8 cellular contexts compared by ENCODE assay signal in genomic region chr21:33948951-33949444, GRCh38. TPM values are rescaled to one million over a fixed set of nuclear protein-coding genes. Genes with fewer than 3 reads are reported as not detected.
A peak's percentile ranks its signal among the peaks of the same experiment; 100 is the strongest.
DNase-seq lines count a peak whose midpoint lies in the region; ATAC-seq and TF ChIP-seq lines count a peak whose summit lies in the region.

No MANE protein-coding gene starts in this region.

- WGBS in body of pancreas, 2 donors = 81 to 82% methylated on average over 9 of the region's 9 CpGs

- H3K27ac ChIP-seq in AG04450 (ENCODE audit: low read depth, low read length) = peak overlapping the region; percentile 89
- H3K27ac ChIP-seq in HL-60 (replicated peaks) = peak overlapping the region; percentile 75
- H3K27ac ChIP-seq in body of pancreas = peak overlapping the region in 3 of 4 donors; percentile 67 to 75 (median 73)

- H3K4me1 Mint-ChIP-seq in natural killer cell treated with Interleukin-12 subunit alpha and Interleukin-12 subunit beta and Interleukin-15 and Interleukin-18, amount 100 ng/mL, for 72 hours (ENCODE audit: low read depth in 2 of 2) = peaks cover 64 to 70% of the 10 kb centered on the region in 2 donors

- no peak for TF ChIP-seq CTCF in AG04450 (IDR thresholded peaks at IDR 0.05; ENCODE audit: low read depth, low read length)
- TF ChIP-seq CTCF in HL-60 (IDR thresholded peaks at IDR 0.05; ENCODE audit: insufficient read depth, low read length) = no peak
- no peak for TF ChIP-seq CTCF in body of pancreas (IDR thresholded peaks at IDR 0.05)

- peak overlapping the region; percentile 81 for H3K4me3 Mint-ChIP-seq in natural killer cell treated with Interleukin-12 subunit alpha and Interleukin-12 subunit beta and Interleukin-15 and Interleukin-18, amount 100 ng/mL, for 72 hours

- H3K9me3 Mint-ChIP-seq in natural killer cell treated with Interleukin-12 subunit alpha and Interleukin-12 subunit beta and Interleukin-15 and Interleukin-18, amount 100 ng/mL, for 72 hours = no peaks in the 10 kb centered on the region

- POLR2A ChIA-PET in AG04450 (lab: Yijun Ruan, JAX) = no interaction called here

- intact Hi-C loops in body of pancreas (cut with DNase I) (no loop called here), posterior cingulate gyrus (cut with DNase I) (no loop called here)

- ATAC-seq in body of pancreas (no peak), HG02763 (IDR thresholded peaks at IDR 0.05; ENCODE audit: unreplicated experiment) (no peak), GM21528 (IDR thresholded peaks at IDR 0.05; ENCODE audit: low FRiP score, unreplicated experiment) (no peak), GM21619 (IDR thresholded peaks at IDR 0.05; ENCODE audit: unreplicated experiment) (no peak)
- no peak for ATAC-seq in natural killer cell treated with Interleukin-12 subunit alpha and Interleukin-12 subunit beta and Interleukin-15 and Interleukin-18, amount 100 ng/mL, for 72 hours

- peaks cover 15% of the 10 kb centered on the region for H3K4me1 ChIP-seq in body of pancreas

- peak overlapping the region; percentile 93 to 95 for H3K27ac Mint-ChIP-seq in natural killer cell treated with Interleukin-12 subunit alpha and Interleukin-12 subunit beta and Interleukin-15 and Interleukin-18, amount 100 ng/mL, for 72 hours

- TF ChIP-seq POLR2A in body of pancreas (IDR thresholded peaks at IDR 0.05) = no peak

- CTCF ChIA-PET in AG04450 (lab: Charles Lee) = interaction anchor here (0.6 to 1.3 kb wide), 2 partner anchors 25 to 231 kb away, joined by 3 read pairs; no protein-coding TSS in a partner anchor

- H3K36me3 ChIP-seq in body of pancreas (replicated peaks in 1 of 2; ENCODE audit: insufficient read depth in 1 of 2, low read depth in 2 of 2) = no peaks in the 10 kb centered on the region

- H3K36me3 Mint-ChIP-seq in natural killer cell treated with Interleukin-12 subunit alpha and Interleukin-12 subunit beta and Interleukin-15 and Interleukin-18, amount 100 ng/mL, for 72 hours = peaks cover 7% of the 10 kb centered on the region

- no peaks in the 10 kb centered on the region for H3K9me3 ChIP-seq in AG04450 (ENCODE audit: control insufficient read depth, insufficient read depth, low read length)
- H3K9me3 ChIP-seq in body of pancreas = no peaks in the 10 kb centered on the region

- H3K4me3 ChIP-seq in AG04450 (ENCODE audit: low read depth, low read length) = no peak overlapping the region
- no peak overlapping the region for H3K4me3 ChIP-seq in HL-60 (replicated peaks; ENCODE audit: insufficient read depth, low read length)
- H3K4me3 ChIP-seq in body of pancreas = no peak overlapping the region

- H3K27me3 ChIP-seq in AG04450 (ENCODE audit: control insufficient read depth, insufficient read depth, low read length) (no peaks in the 10 kb centered on the region), HL-60 (ENCODE audit: insufficient read depth, poor library complexity, severe bottlenecking) (no peaks in the 10 kb centered on the region), body of pancreas (no peaks in the 10 kb centered on the region)

- no peaks in the 10 kb centered on the region for H3K27me3 Mint-ChIP-seq in natural killer cell treated with Interleukin-12 subunit alpha and Interleukin-12 subunit beta and Interleukin-15 and Interleukin-18, amount 100 ng/mL, for 72 hours

- DNase-seq in AG04450 (ENCODE audit: low read depth, low spot score) (no peak), HL-60 (ENCODE audit: low read depth in 1 of 2, low spot score in 1 of 2) (no peak), body of pancreas (no peak), posterior cingulate gyrus (no peak)
- DNase-seq in natural killer cell treated with Interleukin-12 subunit alpha and Interleukin-12 subunit beta and Interleukin-15 and Interleukin-18, amount 100 ng/mL, for 72 hours (ENCODE audit: low spot score) = no peak

RNA-seq across cellular contexts. Expression of gene ATP5PO, which starts 33.4 kb away (rescaled TPM):
- polyA plus RNA-seq in AG04450 (2011; rRNA removed) = 300 and 365 TPM in 2 replicates
- polyA minus RNA-seq in AG04450 (2011; rRNA and poly(A)+ RNA removed) = 40.1 and 58.9 TPM in 2 replicates
- 10 to 100 TPM; 79.1 to 85.0 TPM for total RNA-seq in body of pancreas
- 100 to 1,000 TPM; 123 to 142 TPM for total RNA-seq in natural killer cell treated with Interleukin-12 subunit alpha and Interleukin-12 subunit beta and Interleukin-15 and Interleukin-18, amount 100 ng/mL, for 72 hours
